ENCODE assay signal across 14 cellular contexts in the genomic region with DNA sequence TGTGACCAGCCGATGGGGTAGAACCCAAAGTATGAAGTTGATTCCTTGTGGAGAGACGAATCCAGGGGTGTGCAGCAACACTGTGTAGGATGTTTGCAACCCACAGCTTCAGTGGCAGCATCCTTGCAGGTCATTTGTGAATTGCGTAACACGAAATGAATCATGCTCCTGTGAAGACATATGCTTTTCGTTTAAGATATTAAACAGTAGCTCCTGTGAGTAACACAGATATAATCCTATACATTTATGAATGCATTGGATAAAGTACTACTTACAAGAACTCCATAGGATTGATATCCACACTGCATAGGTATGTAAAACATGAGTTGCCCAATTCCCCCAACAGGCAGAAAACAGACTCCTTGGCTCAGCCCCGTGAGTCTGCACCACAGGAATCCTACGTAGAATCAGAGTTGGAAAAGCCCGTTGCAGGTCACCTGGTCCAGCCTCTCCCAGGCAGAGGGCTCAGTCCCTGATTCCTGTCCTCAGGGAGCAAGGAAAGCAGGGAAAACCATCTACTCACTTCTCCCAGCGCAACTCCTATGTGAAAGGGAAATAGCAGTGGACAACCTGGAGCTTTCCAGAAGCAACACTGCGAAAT.
DNase-seq lines count a peak whose midpoint lies in the region; ATAC-seq, FAIRE-seq and TF ChIP-seq lines count a peak whose summit lies in the region.
"Had no signal": no experiment of that assay in that cellular context is flagged by ENCODE, and none has a peak within 500 bp of the region (broad histone marks: within the 10 kb centered on the region; RNA-seq: fewer than 3 reads in every experiment).

No MANE protein-coding gene starts in this region.

- no TSS peak for BruUV-seq in HCT116 (replicated peaks; lab: Mats Ljungman, UMichigan)

- TF ChIP-seq RAD21 in HCT116 (IDR thresholded peaks at IDR 0.05; ENCODE audit: low read depth): no peak

- no peak overlapping the region for H3K27ac Mint-ChIP-seq in chondrocyte (ENCODE audit: unreplicated experiment)
- H3K27ac Mint-ChIP-seq: brain, mesothelial cell of epicardium had no signal

- no peaks in the 10 kb centered on the region for H3K79me2 ChIP-seq in HCT116 (ENCODE audit: insufficient read depth, low read length)
- H3K79me2 ChIP-seq: parathyroid adenoma had no signal

- CTCF ChIA-PET in HCT116 (lab: Charles Lee): no interaction called here

- H3K4me3 ChIP-seq in HCT116 (replicated peaks in 1 of 2; ENCODE audit: low read depth in 1 of 2, low read length in 2 of 2): no peak overlapping the region
- H3K4me3 ChIP-seq in fibroblast of mammary gland (ENCODE audit: control insufficient read depth, low read depth, low read length): no peak overlapping the region
- no peak overlapping the region for H3K4me3 ChIP-seq in pancreas
- H3K4me3 ChIP-seq: BLaER1 treated with 17β-estradiol and CSF1 and Interleukin-3, amounts not matched to agents 10 nM and 100 nM had no signal

- H3K9me3 ChIP-seq in HCT116 (ENCODE audit: control insufficient read depth in 1 of 2, insufficient read depth in 1 of 2, low read depth in 1 of 2, low read length in 2 of 2) (no peaks in the 10 kb centered on the region), pancreas (no peaks in the 10 kb centered on the region)

- H2AFZ ChIP-seq in HCT116 (ENCODE audit: low read depth, low read length, poor library complexity, severe bottlenecking): no peak overlapping the region
- H2AFZ ChIP-seq: parathyroid adenoma had no signal

- intact Hi-C loops in HCT116 (cut with micrococcal nuclease): no loop called here
- intact Hi-C loops in pancreas (cut with DNase I): no loop called here

- FAIRE-seq in pancreas (lab: Jason Lieb, UNC): no peak
- FAIRE-seq: G401.6 had no signal

- H3K4me2 ChIP-seq in HCT116 (ENCODE audit: low read length): no peak overlapping the region

- DNase-seq in AG08396 (ENCODE audit: low spot score) (peak; percentile 10), HCT116 (ENCODE audit: low read depth, low spot score) (no peak), RKO (ENCODE audit: low spot score) (peak; percentile 9), fibroblast of mammary gland (ENCODE audit: low read depth) (peak; percentile 92), chondrocyte (ENCODE audit: low spot score) (no peak), pancreas (no peak)
- no peak for DNase-seq in stimulated activated CD4-positive, alpha-beta T cell treated with anti-CD3 and anti-CD28 coated beads, Interleukin-4, amount 100 ng/mL, for 4 hours
- DNase-seq: NCI-H526 had no signal

- RAD21 ChIA-PET in HCT116 (lab: Charles Lee; ENCODE audit: low non-redundant PET in 1 of 2, low total read pairs in 2 of 2, uncharacterized antibody in 2 of 2, unreplicated experiment in 2 of 2): no interaction called here

- no peak for TF ChIP-seq CTCF in HCT116 (IDR thresholded peaks at IDR 0.05 in 2 of 3, conservative IDR thresholded peaks at IDR 0.05 in 1 of 3; ENCODE audit: borderline replicate concordance in 1 of 3, insufficient read depth in 1 of 3, low read depth in 2 of 3, low read length in 2 of 3)
- TF ChIP-seq CTCF in fibroblast of mammary gland (conservative IDR thresholded peaks at IDR 0.05; ENCODE audit: control insufficient read depth, insufficient read depth, low read depth, low read length): no peak
- no peak for TF ChIP-seq CTCF in chondrocyte (IDR thresholded peaks at IDR 0.05)
- TF ChIP-seq CTCF in pancreas (IDR thresholded peaks at IDR 0.05): no peak

- no peak overlapping the region for H3K4me3 Mint-ChIP-seq in chondrocyte (ENCODE audit: unreplicated experiment)
- H3K4me3 Mint-ChIP-seq: brain, mesothelial cell of epicardium had no signal

- no peaks in the 10 kb centered on the region for H3K27me3 Mint-ChIP-seq in chondrocyte (ENCODE audit: low read depth)
- H3K27me3 Mint-ChIP-seq: brain had no signal

- ATAC-seq in HCT116: no peak
- ATAC-seq in pancreas: no peak
- no peak for ATAC-seq in HG03108 (IDR thresholded peaks at IDR 0.05; ENCODE audit: unreplicated experiment)

- no peak overlapping the region for H3K27ac ChIP-seq in HCT116 (ENCODE audit: low read depth, low read length)
- no peak overlapping the region for H3K27ac ChIP-seq in pancreas
- H3K27ac ChIP-seq: BLaER1 treated with 17β-estradiol and CSF1 and Interleukin-3, amounts not matched to agents 10 nM and 100 nM; parathyroid adenoma had no signal

- no peaks in the 10 kb centered on the region for H4K20me1 ChIP-seq in HCT116 (ENCODE audit: insufficient read depth)
- H4K20me1 ChIP-seq: BLaER1 treated with 17β-estradiol and CSF1 and Interleukin-3, amounts not matched to agents 10 nM and 100 nM had no signal

- no peak for TF ChIP-seq POLR2A in HCT116 (IDR thresholded peaks at IDR 0.05; ENCODE audit: borderline replicate concordance, extremely low read depth, insufficient read depth, insufficient read length)

- POLR2A ChIA-PET in HCT116 (lab: Charles Lee): no interaction called here

- 63 to 75% methylated on average over 10 of the region's 10 CpGs for WGBS in pancreas, 2 donors

- H3K4me1 ChIP-seq in HCT116 (ENCODE audit: control insufficient read depth in 1 of 2, insufficient read depth in 2 of 2, low read length in 2 of 2): no peaks in the 10 kb centered on the region
- H3K4me1 ChIP-seq in pancreas: no peaks in the 10 kb centered on the region
- H3K4me1 ChIP-seq: parathyroid adenoma had no signal

- H3K36me3 ChIP-seq in HCT116 (ENCODE audit: control insufficient read depth in 1 of 2, insufficient read depth in 2 of 2, low read length in 2 of 2) (no peaks in the 10 kb centered on the region), pancreas (no peaks in the 10 kb centered on the region)

- H3K9me2 ChIP-seq in HCT116 (ENCODE audit: insufficient read depth): no peaks in the 10 kb centered on the region

- H3K9me3 Mint-ChIP-seq in chondrocyte (ENCODE audit: low read depth): peaks cover 16% of the 10 kb centered on the region

- H3K9ac ChIP-seq in HCT116 (ENCODE audit: low read length): no peak overlapping the region
- H3K9ac ChIP-seq: BLaER1 treated with 17β-estradiol and CSF1 and Interleukin-3, amounts not matched to agents 10 nM and 100 nM; parathyroid adenoma had no signal

- H3K4me1 Mint-ChIP-seq in chondrocyte (ENCODE audit: low read depth): no peaks in the 10 kb centered on the region
- H3K4me1 Mint-ChIP-seq: brain, mesothelial cell of epicardium had no signal

- no peaks in the 10 kb centered on the region for H3K27me3 ChIP-seq in HCT116 (ENCODE audit: insufficient read depth, low read length)
- no peaks in the 10 kb centered on the region for H3K27me3 ChIP-seq in pancreas
- H3K27me3 ChIP-seq: BLaER1 treated with 17β-estradiol and CSF1 and Interleukin-3, amounts not matched to agents 10 nM and 100 nM had no signal

- H3K36me3 Mint-ChIP-seq in chondrocyte (ENCODE audit: low read depth): peaks cover 2% of the 10 kb centered on the region
- H3K36me3 Mint-ChIP-seq: brain had no signal

TF ChIP-seq in HCT116, 20 proteins besides CTCF, POLR2A, EP300 and RAD21:
- TF ChIP-seq, protein P1, sequence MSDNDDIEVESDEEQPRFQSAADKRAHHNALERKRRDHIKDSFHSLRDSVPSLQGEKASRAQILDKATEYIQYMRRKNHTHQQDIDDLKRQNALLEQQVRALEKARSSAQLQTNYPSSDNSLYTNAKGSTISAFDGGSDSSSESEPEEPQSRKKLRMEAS (IDR thresholded peaks at IDR 0.05): no peak
- TF ChIP-seq CEBPB (IDR thresholded peaks at IDR 0.05; ENCODE audit: low read depth): peak; percentile 62
TF ChIP-seq in HCT116: peak in this region for 1.

Comparison
In these comparisons a context has a peak if more than half of its experiments do, and no peak if none do; other contexts are left out.
1. DNase-seq: peak in AG08396 (single experiment), RKO (single experiment) and fibroblast of mammary gland (single experiment); none in HCT116 (single experiment), chondrocyte (single experiment), pancreas (0 of 6) and stimulated activated CD4-positive, alpha-beta T cell treated with anti-CD3 and anti-CD28 coated beads, Interleukin-4, amount 100 ng/mL, for 4 hours (0 of 2).